Comparison of ENCODE assay signal across 8 cellular contexts in genomic region chr7:65873582-65874193, GRCh38. TPM values are rescaled to one million over a fixed set of nuclear protein-coding genes. Genes with fewer than 3 reads are reported as not detected.
A peak's percentile ranks its signal among the peaks of the same experiment; 100 is the strongest.
DNase-seq lines count a peak whose midpoint lies in the region; ATAC-seq and TF ChIP-seq lines count a peak whose summit lies in the region.
"Not testable (repeated sequence)": the region's sequence is repeated elsewhere in the genome, so short reads cannot be mapped to it uniquely, and the experiment has no call there.

No MANE protein-coding gene starts in this region.

- intact Hi-C loops in esophagus muscularis mucosa (cut with DNase I), result loop anchor here (10.0 kb wide), 1 partner anchor 111 kb away; the partner anchor contains the start of gene GUSB

- not testable (repeated sequence) for H3K27me3 Mint-ChIP-seq in CD8-positive, alpha-beta memory T cell; activated T-helper 17 cell treated with anti-CD3 and anti-CD28 coated beads, Interleukin-2, amount 50 U/mL, for 72 hours; mesothelial cell of epicardium (ENCODE audit: low read depth)

- peak overlapping the region; percentile 51 for H3K27ac ChIP-seq in CD8-positive, alpha-beta memory T cell (ENCODE audit: low read depth, low read length)
- peak overlapping the region; percentile 80 to 89 (median 86) for H3K27ac ChIP-seq in esophagus muscularis mucosa (replicated peaks in 1 of 4)

- DNase-seq in CD8-positive, alpha-beta memory T cell; esophagus muscularis mucosa (ENCODE audit: extremely low spot score): not testable (repeated sequence)
- DNase-seq in OCI-M1 (lab: John Stamatoyannopoulos, UW), result peak; percentile 63
- peak; percentile 29 to 52 for DNase-seq in mesothelial cell of epicardium (ENCODE audit: low spot score in 2 of 2, unreplicated experiment in 2 of 2)
- peak in 2 of 3 experiments; percentile 2 to 11 for DNase-seq in stimulated activated CD4-positive, alpha-beta T cell treated with anti-CD3 and anti-CD28 coated beads, TNF-alpha, amount 100 ng/mL, for 24 hours (ENCODE audit: low read depth in 3 of 3)

- TF ChIP-seq EP300 in esophagus muscularis mucosa (IDR thresholded peaks at IDR 0.05), result not testable (repeated sequence)

- not testable (repeated sequence) for H3K27me3 ChIP-seq in CD8-positive, alpha-beta memory T cell (ENCODE audit: insufficient read depth, low read length, poor library complexity, severe bottlenecking); esophagus muscularis mucosa

- POLR2A ChIA-PET in CD8-positive, alpha-beta memory T cell (lab: Charles Lee), result interaction anchor here (0.6 kb wide), 1 partner anchor 864 kb away, joined by 5 read pairs; no protein-coding TSS in a partner anchor

- peak overlapping the region; percentile 50 for H3K4me3 ChIP-seq in CD8-positive, alpha-beta memory T cell (ENCODE audit: low read length)
- H3K4me3 ChIP-seq in esophagus muscularis mucosa, result peak overlapping the region; percentile 90 to 98 (median 92)

- H3K4me1 ChIP-seq in CD8-positive, alpha-beta memory T cell (ENCODE audit: insufficient read depth, low read length), result not testable (repeated sequence)
- peaks cover 11 to 22% (median 17%) of the 10 kb centered on the region in 4 donors for H3K4me1 ChIP-seq in esophagus muscularis mucosa

- not testable (repeated sequence) for H3K36me3 Mint-ChIP-seq in CD8-positive, alpha-beta memory T cell; activated T-helper 17 cell treated with anti-CD3 and anti-CD28 coated beads, Interleukin-2, amount 50 U/mL, for 72 hours (ENCODE audit: low read depth); mesothelial cell of epicardium

- ATAC-seq in GM19463 (IDR thresholded peaks at IDR 0.05; ENCODE audit: unreplicated experiment) (peak; percentile 32), HG03159 (IDR thresholded peaks at IDR 0.05; ENCODE audit: unreplicated experiment) (peak; percentile 42)
- peak; percentile 42 for ATAC-seq in activated T-helper 17 cell treated with anti-CD3 and anti-CD28 coated beads, Interleukin-2, amount 50 U/mL, for 72 hours (replicated peaks)

- not testable (repeated sequence) for H3K36me3 ChIP-seq in CD8-positive, alpha-beta memory T cell (ENCODE audit: insufficient read depth, low read length); esophagus muscularis mucosa

- WGBS in esophagus muscularis mucosa, result 0% methylated on average over 8 of the region's 57 CpGs

- CTCF ChIA-PET in CD8-positive, alpha-beta memory T cell (lab: Charles Lee), result not testable (repeated sequence)

- H3K4me1 Mint-ChIP-seq in CD8-positive, alpha-beta memory T cell, result peaks cover 6 to 12% (median 9%) of the 10 kb centered on the region in 3 donors
- H3K4me1 Mint-ChIP-seq in activated T-helper 17 cell treated with anti-CD3 and anti-CD28 coated beads, Interleukin-2, amount 50 U/mL, for 72 hours; mesothelial cell of epicardium: not testable (repeated sequence)

- not testable (repeated sequence) for TF ChIP-seq CTCF in esophagus muscularis mucosa (IDR thresholded peaks at IDR 0.05); mesothelial cell of epicardium (IDR thresholded peaks at IDR 0.05; ENCODE audit: unreplicated experiment)

- H3K4me3 Mint-ChIP-seq in CD8-positive, alpha-beta memory T cell, result peak overlapping the region; percentile 83 to 95 (median 88)
- H3K4me3 Mint-ChIP-seq in activated T-helper 17 cell treated with anti-CD3 and anti-CD28 coated beads, Interleukin-2, amount 50 U/mL, for 72 hours, result peak overlapping the region; percentile 82
- peak overlapping the region; percentile 75 for H3K4me3 Mint-ChIP-seq in mesothelial cell of epicardium

- not testable (repeated sequence) for H3K9me3 Mint-ChIP-seq in CD8-positive, alpha-beta memory T cell; activated T-helper 17 cell treated with anti-CD3 and anti-CD28 coated beads, Interleukin-2, amount 50 U/mL, for 72 hours; mesothelial cell of epicardium

- H3K27ac Mint-ChIP-seq in CD8-positive, alpha-beta memory T cell, result peak overlapping the region; percentile 61 to 94 (median 86)
- not testable (repeated sequence) for H3K27ac Mint-ChIP-seq in activated T-helper 17 cell treated with anti-CD3 and anti-CD28 coated beads, Interleukin-2, amount 50 U/mL, for 72 hours
- H3K27ac Mint-ChIP-seq in mesothelial cell of epicardium, result peak overlapping the region; percentile 84

- not testable (repeated sequence) for H3K9me3 ChIP-seq in CD8-positive, alpha-beta memory T cell (ENCODE audit: low read length); esophagus muscularis mucosa

- TF ChIP-seq POLR2A in esophagus muscularis mucosa (IDR thresholded peaks at IDR 0.05; ENCODE audit: low read depth), result not testable (repeated sequence)

RNA-seq across cellular contexts. Expression of gene VKORC1L1, which starts 0.8 kb away (rescaled TPM):
- total RNA-seq in CD8-positive, alpha-beta memory T cell, result 10 to 100 TPM; 26.2 to 27.7 TPM
- polyA plus RNA-seq in CD8-positive, alpha-beta memory T cell, result 4.0 TPM
- total RNA-seq in activated T-helper 17 cell treated with anti-CD3 and anti-CD28 coated beads, Interleukin-2, amount 50 U/mL, for 72 hours, result 10 to 100 TPM; 10.4 to 22.8 TPM
- total RNA-seq in esophagus muscularis mucosa (10 to 100 TPM; 23.7 to 30.1 (median 26.1) TPM), mesothelial cell of epicardium (23.1 to 25.5 TPM (median 23.8 TPM) in 3 replicates)
